3 cellular contexts compared by ENCODE assay signal in the genomic region with DNA sequence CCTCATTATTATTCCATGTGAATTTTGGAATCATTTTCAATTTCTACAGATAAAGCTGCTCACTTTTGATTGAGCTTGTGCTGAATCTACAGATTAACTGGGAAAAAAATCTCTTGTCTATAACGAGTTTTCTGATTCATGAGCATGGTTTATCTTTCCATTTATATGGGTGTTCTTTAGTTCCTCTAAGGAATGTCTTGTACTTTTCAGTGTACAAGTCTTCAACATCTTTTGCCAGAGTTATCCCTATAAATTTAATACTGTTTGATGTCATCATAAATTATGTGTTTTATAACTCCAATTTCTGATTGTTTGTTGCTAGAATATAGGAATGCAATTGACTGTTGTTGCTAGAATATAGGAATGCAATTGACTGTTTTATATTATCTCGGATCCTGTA.
"Had no signal": no experiment of that assay in that cellular context is flagged by ENCODE, and none has a peak within 500 bp of the region (broad histone marks: within the 10 kb centered on the region; RNA-seq: fewer than 3 reads in every experiment).

No MANE protein-coding gene starts in this region.

- DNase-seq: GDM1, GF-D8 had no signal

- H3K4me3 ChIP-seq: GM12878 had no signal
